In the genomic region with DNA sequence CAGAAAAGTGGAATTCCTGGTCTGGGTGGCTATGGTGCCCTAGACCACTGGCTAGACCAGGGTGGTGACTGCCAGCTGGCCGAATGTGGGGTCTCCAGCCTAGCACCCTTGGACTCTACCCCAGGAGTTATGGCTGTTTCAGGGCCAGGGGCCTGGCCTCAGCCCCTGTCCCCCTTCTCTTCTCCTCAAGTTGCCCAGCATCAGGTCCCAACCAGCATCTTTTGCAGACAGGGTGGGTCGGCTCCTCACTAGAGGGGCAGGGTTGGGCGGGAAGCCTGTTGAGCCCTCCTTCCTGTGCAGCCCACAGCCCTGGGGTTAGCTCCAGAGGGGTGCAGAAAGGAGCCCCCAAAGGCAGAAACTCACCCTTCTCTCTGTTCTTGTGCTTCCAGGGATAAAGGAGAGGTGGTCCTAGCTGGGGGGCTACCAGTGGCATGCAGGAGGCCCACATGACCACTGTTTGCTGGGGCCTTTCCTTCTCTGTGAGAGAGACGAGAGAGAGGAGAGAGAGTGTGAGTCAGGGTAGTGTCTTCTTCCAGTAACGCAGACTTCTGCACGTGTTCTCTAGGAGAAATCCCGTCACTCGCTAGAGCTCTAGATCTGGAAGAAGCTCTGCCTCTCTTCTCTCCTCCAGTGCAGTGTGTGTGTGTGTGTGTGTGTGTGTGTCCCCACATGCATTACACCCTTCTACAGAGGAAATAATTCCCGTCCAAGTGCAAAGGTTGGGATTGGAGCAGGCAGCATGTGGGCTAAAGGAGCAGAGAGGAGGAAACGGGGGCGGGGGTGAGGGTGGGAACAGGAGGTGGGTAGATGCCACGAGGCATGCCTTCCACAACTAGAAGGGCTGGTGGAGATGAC, we compare ENCODE assay signal across 10 cellular contexts.
DNase-seq lines count a peak whose midpoint lies in the region; ATAC-seq and TF ChIP-seq lines count a peak whose summit lies in the region.
"Had no signal": no experiment of that assay in that cellular context is flagged by ENCODE, and none has a peak within 500 bp of the region (broad histone marks: within the 10 kb centered on the region; RNA-seq: fewer than 3 reads in every experiment).

No MANE protein-coding gene starts in this region.

- H3K27me3 Mint-ChIP-seq in chondrocyte (ENCODE audit: low read depth) = no peaks in the 10 kb centered on the region

- peaks cover 5 to 22% of the 10 kb centered on the region in 2 donors for H3K4me1 ChIP-seq in left lung
- H3K4me1 ChIP-seq in thyroid gland = peaks cover 32 to 62% of the 10 kb centered on the region in 2 donors

- H3K4me3 ChIP-seq in left lung = no peak overlapping the region
- H3K4me3 ChIP-seq in thyroid gland (replicated peaks in 1 of 3) = no peak overlapping the region

- WGBS in thyroid gland, 2 donors = 44 to 62% methylated on average over 9 to 12 of the region's 12 CpGs

- TF ChIP-seq POLR2A in thyroid gland (IDR thresholded peaks at IDR 0.05) = no peak

- peak; percentile 2 for DNase-seq in activated gamma-delta T cell treated with Interleukin-2 at 50 U/mL for 16 hours
- DNase-seq in activated gamma-delta T cell (lab: John Stamatoyannopoulos, UW) = no peak
- DNase-seq in chondrocyte (ENCODE audit: low spot score) = peak; percentile 28
- DNase-seq in left lung = no peak
- DNase-seq in thyroid gland = peak in 1 of 2 donors; percentile 14
- no peak for DNase-seq in NCI-H2227 (lab: John Stamatoyannopoulos, UW; ENCODE audit: unreplicated experiment)
- no peak for DNase-seq in DMS 273 (lab: John Stamatoyannopoulos, UW; ENCODE audit: unreplicated experiment)
- no peak for DNase-seq in NCI-H526 treated with DMSO at 0.1 percent for 48 hours (lab: John Stamatoyannopoulos, UW)
- DNase-seq: NCI-H1048, retina had no signal

- intact Hi-C loops in left lung (cut with DNase I) (no loop called here), thyroid gland (cut with DNase I) (no loop called here)

- H3K27ac ChIP-seq in left lung (peak overlapping the region in 1 of 2 donors; percentile 45), thyroid gland (peak overlapping the region; percentile 63 to 88 (median 87))

- H3K27ac Mint-ChIP-seq in chondrocyte (ENCODE audit: unreplicated experiment) = no peak overlapping the region

- no peaks in the 10 kb centered on the region for H3K9me3 Mint-ChIP-seq in chondrocyte (ENCODE audit: low read depth)

- no peak overlapping the region for H3K4me3 Mint-ChIP-seq in chondrocyte (ENCODE audit: unreplicated experiment)

- H3K36me3 ChIP-seq in left lung (no peaks in the 10 kb centered on the region), thyroid gland (no peaks in the 10 kb centered on the region)

- H3K36me3 Mint-ChIP-seq in chondrocyte (ENCODE audit: low read depth) = no peaks in the 10 kb centered on the region

- TF ChIP-seq CTCF in chondrocyte (IDR thresholded peaks at IDR 0.05) (no peak), left lung (IDR thresholded peaks at IDR 0.05) (no peak), thyroid gland (IDR thresholded peaks at IDR 0.05) (no peak)

- ATAC-seq in left lung = peak; percentile 5

- H3K27me3 ChIP-seq in left lung (no peaks in the 10 kb centered on the region), thyroid gland (no peaks in the 10 kb centered on the region)

- H3K4me1 Mint-ChIP-seq in chondrocyte (ENCODE audit: low read depth) = peaks cover 29% of the 10 kb centered on the region

- H3K9me3 ChIP-seq in left lung (no peaks in the 10 kb centered on the region), thyroid gland (no peaks in the 10 kb centered on the region)

Comparison
In these comparisons a context has a peak if more than half of its experiments do, and no peak if none do; other contexts are left out.
1. DNase-seq: peak in activated gamma-delta T cell treated with Interleukin-2 at 50 U/mL for 16 hours (single experiment) and chondrocyte (single experiment); none in activated gamma-delta T cell (single experiment), left lung (0 of 2), NCI-H2227 (single experiment), DMS 273 (single experiment) and NCI-H526 treated with DMSO at 0.1 percent for 48 hours (single experiment).